8 cellular contexts compared by ENCODE assay signal in the genomic region with DNA sequence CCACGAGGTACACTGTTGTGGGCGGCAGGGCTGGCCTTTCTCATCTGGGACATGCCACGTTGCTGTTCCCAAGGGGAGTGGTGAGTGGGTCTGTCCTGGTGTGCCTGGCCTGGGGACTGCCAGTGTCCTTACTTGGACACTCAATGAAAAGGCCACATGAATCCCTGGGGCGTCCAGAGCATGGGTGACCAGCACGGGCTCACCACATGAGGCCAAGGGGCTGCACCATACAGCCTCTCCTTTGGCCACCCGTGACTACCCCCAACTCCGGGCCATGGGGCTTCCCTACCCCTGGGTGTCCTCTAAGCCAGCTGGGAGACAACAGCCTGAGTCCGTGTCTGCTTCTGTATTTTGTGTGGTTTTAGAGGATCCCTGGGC. TPM values are rescaled to one million over a fixed set of nuclear protein-coding genes. Genes with fewer than 3 reads are reported as not detected.
A peak's percentile ranks its signal among the peaks of the same experiment; 100 is the strongest.
DNase-seq lines count a peak whose midpoint lies in the region; ATAC-seq, FAIRE-seq and TF ChIP-seq lines count a peak whose summit lies in the region.
"Had no signal": no experiment of that assay in that cellular context is flagged by ENCODE, and none has a peak within 500 bp of the region (broad histone marks: within the 10 kb centered on the region; RNA-seq: fewer than 3 reads in every experiment).

No MANE protein-coding gene starts in this region.

- BruUV-seq in K562 (replicated peaks; lab: Mats Ljungman, UMichigan) = no TSS peak

- H3K4ac ChIP-seq in trophoblast cell (ENCODE audit: low read depth, low read length) = no peak overlapping the region

- FAIRE-seq in K562 (lab: Jason Lieb, UNC) = no peak

- peaks cover 14% of the 10 kb centered on the region; the same call in 1 of the 3 replicates for H3K79me2 ChIP-seq in K562 (ENCODE audit: control insufficient read depth, insufficient read depth, low read length)
- peaks cover 5% of the 10 kb centered on the region for H3K79me2 ChIP-seq in trophoblast cell (ENCODE audit: control insufficient read depth, insufficient read depth, low read length, poor library complexity)

- TF ChIP-seq EP300 in K562 (IDR thresholded peaks at IDR 0.05; ENCODE audit: low read length) = no peak

- H3K79me1 ChIP-seq in trophoblast cell (ENCODE audit: low read length) = peaks cover 22% of the 10 kb centered on the region

- H4K20me1 ChIP-seq in BLaER1 (peaks cover 90% of the 10 kb centered on the region), K562 (replicated peaks; ENCODE audit: control insufficient read depth, insufficient read depth, low read length) (peaks cover 28% of the 10 kb centered on the region)

- peak overlapping the region; percentile 23 for H2BK120ac ChIP-seq in trophoblast cell (ENCODE audit: insufficient read depth, low read length, poor library complexity)

- peak overlapping the region; percentile 39 for H3K4me2 ChIP-seq in BLaER1
- no peak overlapping the region for H3K4me2 ChIP-seq in K562 (ENCODE audit: insufficient read depth, low read length)
- no peak overlapping the region for H3K4me2 ChIP-seq in trophoblast cell (ENCODE audit: low read length)

- WGBS in K562 (ENCODE audit: insufficient coverage, low coverage, missing lambda C conversion rate) = 82% methylated on average over 8 of the region's 8 CpGs
- no CpG with 5 or more reads among the region's 8 CpGs for WGBS in trophoblast cell (ENCODE audit: extremely low coverage, insufficient coverage, insufficient read length)

- ATAC-seq in K562 = no peak
- no peak for ATAC-seq in GM21529 (IDR thresholded peaks at IDR 0.05; ENCODE audit: unreplicated experiment)
- ATAC-seq in HG03520 (IDR thresholded peaks at IDR 0.05; ENCODE audit: unreplicated experiment) = no peak

- H3K9me1 ChIP-seq in K562 (ENCODE audit: control insufficient read depth, insufficient read depth, low read length) = peaks cover 4% of the 10 kb centered on the region

- H3K14ac ChIP-seq in trophoblast cell (ENCODE audit: low read length) = peak overlapping the region; percentile 10

- in situ Hi-C loops in K562 (cut with MboI) = no loop called here

- no peak overlapping the region for H3K23ac ChIP-seq in trophoblast cell (ENCODE audit: low read length)

- peak overlapping the region; percentile 37 for H2BK12ac ChIP-seq in trophoblast cell (ENCODE audit: low read length)

- H3K27ac ChIP-seq in BLaER1 = peak overlapping the region; percentile 51; the same call in 1 of the 2 replicates
- no peak overlapping the region for H3K27ac ChIP-seq in K562 (ENCODE audit: extremely low read depth, low read depth, low read length)
- no peak overlapping the region for H3K27ac ChIP-seq in trophoblast cell (ENCODE audit: low read depth, low read length)
- H3K27ac ChIP-seq: uterus had no signal

- H3K4me3 ChIP-seq in BLaER1 (no peak overlapping the region), K562 (no peak overlapping the region), trophoblast cell (ENCODE audit: low read depth, low read length) (no peak overlapping the region)
- H3K4me3 ChIP-seq: uterus had no signal

- DNase-seq in K562 (ENCODE audit: extremely low read depth in 1 of 4, low spot score in 3 of 4) (no peak), trophoblast cell (no peak)
- DNase-seq in activated naive CD4-positive, alpha-beta T cell treated with Interleukin-2 at 50 U/mL for 16 hours = no peak
- DNase-seq: effector memory CD8-positive, alpha-beta T cell had no signal

- H4K8ac ChIP-seq in trophoblast cell (ENCODE audit: low read depth, low read length) = no peak overlapping the region

- no peak overlapping the region for H4K12ac ChIP-seq in trophoblast cell (ENCODE audit: low read depth, low read length)

- H2AFZ ChIP-seq in K562 (ENCODE audit: low read depth, low read length) (no peak overlapping the region), trophoblast cell (ENCODE audit: insufficient read depth, low read length, poor library complexity) (no peak overlapping the region)

- H3K9me3 ChIP-seq in BLaER1 = no peaks in the 10 kb centered on the region
- H3K9me3 ChIP-seq in K562 (replicated peaks; ENCODE audit: control insufficient read depth, insufficient read depth, low read depth, low read length) = no peaks in the 10 kb centered on the region
- H3K9me3 ChIP-seq in trophoblast cell (ENCODE audit: insufficient read depth, low read depth, low read length) = no peaks in the 10 kb centered on the region
- H3K9me3 ChIP-seq: uterus had no signal

- peaks cover 61% of the 10 kb centered on the region for H3K4me1 ChIP-seq in BLaER1
- H3K4me1 ChIP-seq in K562 (replicated peaks in 1 of 2; ENCODE audit: control insufficient read depth in 2 of 2, insufficient read depth in 2 of 2, low read length in 2 of 2) = peaks cover 27 to 70% of the 10 kb centered on the region in 2 experiments
- H3K4me1 ChIP-seq in trophoblast cell (ENCODE audit: control insufficient read depth in 1 of 2, insufficient read depth in 2 of 2, low read length in 2 of 2) = peaks cover 34 to 41% of the 10 kb centered on the region in 2 experiments
- H3K4me1 ChIP-seq: uterus had no signal

- no peak for TF ChIP-seq CTCF in K562 (IDR thresholded peaks at IDR 0.05 in 2 of 3, conservative IDR thresholded peaks at IDR 0.05 in 1 of 3; ENCODE audit: insufficient read depth in 2 of 3, low read depth in 1 of 3, low read length in 3 of 3)

- 0 out of 2 replicates have a peak overlapping the region, but pooled peaks have one; percentile 5 for H3K9ac ChIP-seq in BLaER1
- H3K9ac ChIP-seq in K562 (ENCODE audit: insufficient read depth in 1 of 2, low read depth in 2 of 2, low read length in 2 of 2) = peak overlapping the region in 1 of 2 experiments; percentile 73; a peak in 2 of 4 replicates
- H3K9ac ChIP-seq in trophoblast cell (ENCODE audit: low read length) = no peak overlapping the region

- intact Hi-C loops in K562 (cut with micrococcal nuclease) = no loop called here

- H3K36me3 ChIP-seq in BLaER1 = peaks cover 72% of the 10 kb centered on the region
- H3K36me3 ChIP-seq in K562 (ENCODE audit: control insufficient read depth, insufficient read depth, low read length) = peaks cover 53% of the 10 kb centered on the region; the same call in 2 of the 3 replicates
- no peaks in the 10 kb centered on the region for H3K36me3 ChIP-seq in trophoblast cell (ENCODE audit: control insufficient read depth in 1 of 2, insufficient read depth in 2 of 2, low read length in 2 of 2)
- H3K36me3 ChIP-seq: uterus had no signal

- no peak overlapping the region for H3K18ac ChIP-seq in trophoblast cell (ENCODE audit: low read length)

- H3K27me3 ChIP-seq in BLaER1 (no peaks in the 10 kb centered on the region), K562 (ENCODE audit: control insufficient read depth in 2 of 2, insufficient read depth in 2 of 2, low read length in 2 of 2) (no peaks in the 10 kb centered on the region), trophoblast cell (ENCODE audit: insufficient read depth, low read length) (no peaks in the 10 kb centered on the region)
- H3K27me3 ChIP-seq: uterus had no signal

- no peak overlapping the region for H2BK5ac ChIP-seq in trophoblast cell (ENCODE audit: low read depth, low read length, poor library complexity)

- TF ChIP-seq RAD21 in K562 (CRISPR knock-in tag; conservative IDR thresholded peaks at IDR 0.05 in 1 of 2, IDR thresholded peaks at IDR 0.05 in 1 of 2) = no peak

- CTCF ChIA-PET in K562 (lab: Yijun Ruan, JAX; ENCODE audit: low intra/inter-chr PET ratio) = interaction anchor here (0.9 to 1.1 kb wide), 2 partner anchors 51 to 167 kb away, joined by 4 to 5 read pairs; no protein-coding TSS in a partner anchor

- TF ChIP-seq POLR2A in K562 (conservative IDR thresholded peaks at IDR 0.05) = no peak

- POLR2A ChIA-PET in K562 (lab: Yijun Ruan, JAX) = interaction anchor here (0.6 to 0.7 kb wide), 2 partner anchors 99 to 206 kb away, joined by 3 read pairs; no protein-coding TSS in a partner anchor

- peak overlapping the region; percentile 8 for H2AK5ac ChIP-seq in trophoblast cell (ENCODE audit: low read length)

- peak overlapping the region; percentile 40 for H4K91ac ChIP-seq in trophoblast cell (ENCODE audit: low read depth, low read length)

RNA-seq across cellular contexts. Expression of gene TXNRD2, which starts 20.2 kb away (rescaled TPM):
- 156 and 367 TPM in 2 replicates for total RNA-seq in K562 (2011; cell fraction: chromatin; rRNA removed; ENCODE audit: low replicate concordance)
- 176 and 216 TPM in 2 replicates for total RNA-seq in K562 (2011; cell fraction: nucleolus; rRNA removed)
- total RNA-seq in K562 (2011; cell fraction: nucleoplasm; rRNA removed) = 160 and 165 TPM in 2 replicates
- total RNA-seq in K562 (2014; rRNA removed) = 49.4 and 60.7 TPM in 2 replicates
- 25.1 and 32.6 TPM in 2 replicates for total RNA-seq in K562 (2014; rRNA removed; fragmentation: Illumina TruSeq; extraction: Trizol)
- 45.9 and 50.4 TPM in 2 replicates for total RNA-seq in K562 (2015; rRNA removed; fragmentation: Illumina TruSeq; extraction: Trizol)
- 78.2 and 80.2 TPM in 2 replicates for total RNA-seq in K562 (2021)
- polyA plus RNA-seq in K562 (2011; rRNA removed) = 50.2 and 93.6 TPM in 2 replicates
- 84.2 and 98.0 TPM in 2 replicates for polyA plus RNA-seq in K562 (2011; cell fraction: cytosol; rRNA removed)
- 148 and 181 TPM in 2 replicates for polyA plus RNA-seq in K562 (2011; cell fraction: nucleus; rRNA removed)
- 83.1 and 83.5 TPM in 2 replicates for polyA plus RNA-seq in K562 (2012)
- 45.0 and 66.1 TPM in 2 replicates for polyA plus RNA-seq in K562 (2014; fragmentation: Illumina TruSeq; extraction: Trizol)
- polyA plus RNA-seq in K562 (2014; fragmentation: Nextera tagmentation; extraction: Ambion mirVana) = 1 to 10 TPM; 3.3 to 4.4 TPM
- polyA plus RNA-seq in K562 (2014; rRNA removed) = 52.5 and 57.0 TPM in 2 replicates
- 44.4 and 47.5 TPM in 2 replicates for polyA minus RNA-seq in K562 (2011; rRNA and poly(A)+ RNA removed)
- polyA minus RNA-seq in K562 (2011; cell fraction: cytosol; rRNA and poly(A)+ RNA removed) = 55.3 and 75.6 TPM in 2 replicates
- polyA minus RNA-seq in K562 (2011; cell fraction: nucleus; rRNA and poly(A)+ RNA removed) = 57.4 and 103 TPM in 2 replicates
- polyA plus RNA-seq in trophoblast cell (2013) = 2.2 and 2.6 TPM in 2 replicates

RNA-seq across cellular contexts. Expression of gene COMT, which starts 20.3 kb away (rescaled TPM):
- 125 and 360 TPM in 2 replicates for total RNA-seq in K562 (2011; cell fraction: chromatin; rRNA removed; ENCODE audit: low replicate concordance)
- total RNA-seq in K562 (2011; cell fraction: nucleolus; rRNA removed) = 500 and 649 TPM in 2 replicates
- 301 and 358 TPM in 2 replicates for total RNA-seq in K562 (2011; cell fraction: nucleoplasm; rRNA removed)
- total RNA-seq in K562 (2014; rRNA removed) (334 and 497 TPM in 2 replicates), K562 (2014; rRNA removed; fragmentation: Illumina TruSeq; extraction: Trizol) (29.4 and 46.3 TPM in 2 replicates), K562 (2015; rRNA removed; fragmentation: Illumina TruSeq; extraction: Trizol) (155 and 156 TPM in 2 replicates), K562 (2021) (348 and 351 TPM in 2 replicates)
- polyA plus RNA-seq in K562 (2011; rRNA removed) (185 and 498 TPM in 2 replicates), K562 (2014; fragmentation: Illumina TruSeq; extraction: Trizol) (108 and 305 TPM in 2 replicates), K562 (2014; fragmentation: Nextera tagmentation; extraction: Ambion mirVana) (10 to 100 TPM; 12.5 to 39.6 TPM), K562 (2014; rRNA removed) (263 and 317 TPM in 2 replicates)
- polyA plus RNA-seq in K562 (2011; cell fraction: cytosol; rRNA removed) = 652 and 657 TPM in 2 replicates
- 321 and 432 TPM in 2 replicates for polyA plus RNA-seq in K562 (2011; cell fraction: nucleus; rRNA removed)
- 279 and 699 TPM in 2 replicates for polyA plus RNA-seq in K562 (2012)
- 92.9 and 123 TPM in 2 replicates for polyA minus RNA-seq in K562 (2011; rRNA and poly(A)+ RNA removed)
- 148 and 344 TPM in 2 replicates for polyA minus RNA-seq in K562 (2011; cell fraction: cytosol; rRNA and poly(A)+ RNA removed)
- 63.8 and 154 TPM in 2 replicates for polyA minus RNA-seq in K562 (2011; cell fraction: nucleus; rRNA and poly(A)+ RNA removed)
- 16.0 and 18.0 TPM in 2 replicates for polyA plus RNA-seq in trophoblast cell (2013)

RNA-seq across cellular contexts. Expression of gene ARVCF, which starts 54.8 kb away (rescaled TPM):
- total RNA-seq in K562 (2011; cell fraction: chromatin; rRNA removed; ENCODE audit: low replicate concordance) = 114 and 328 TPM in 2 replicates
- total RNA-seq in K562 (2011; cell fraction: nucleolus; rRNA removed) = 214 and 270 TPM in 2 replicates
- 106 and 131 TPM in 2 replicates for total RNA-seq in K562 (2011; cell fraction: nucleoplasm; rRNA removed)
- total RNA-seq in K562 (2014; rRNA removed) = 49.3 and 54.2 TPM in 2 replicates
- total RNA-seq in K562 (2014; rRNA removed; fragmentation: Illumina TruSeq; extraction: Trizol) = 2.2 and 4.5 TPM in 2 replicates
- total RNA-seq in K562 (2015; rRNA removed; fragmentation: Illumina TruSeq; extraction: Trizol) = 13.3 and 15.6 TPM in 2 replicates
- 46.5 and 50.6 TPM in 2 replicates for total RNA-seq in K562 (2021)
- 35.2 and 71.6 TPM in 2 replicates for polyA plus RNA-seq in K562 (2011; rRNA removed)
- 134 and 673 TPM in 2 replicates for polyA plus RNA-seq in K562 (2011; cell fraction: cytosol; rRNA removed)
- polyA plus RNA-seq in K562 (2011; cell fraction: nucleus; rRNA removed) = 407 and 424 TPM in 2 replicates
- 30.0 and 31.2 TPM in 2 replicates for polyA plus RNA-seq in K562 (2012)
- 8.0 and 15.9 TPM in 2 replicates for polyA plus RNA-seq in K562 (2014; fragmentation: Illumina TruSeq; extraction: Trizol)
- polyA plus RNA-seq in K562 (2014; fragmentation: Nextera tagmentation; extraction: Ambion mirVana) = under 1 TPM; 0.03 to 0.17 TPM
- 42.5 and 97.4 TPM in 2 replicates for polyA plus RNA-seq in K562 (2014; rRNA removed)
- 15.1 and 15.6 TPM in 2 replicates for polyA minus RNA-seq in K562 (2011; rRNA and poly(A)+ RNA removed)
- 24.6 and 52.4 TPM in 2 replicates for polyA minus RNA-seq in K562 (2011; cell fraction: cytosol; rRNA and poly(A)+ RNA removed)
- polyA minus RNA-seq in K562 (2011; cell fraction: nucleus; rRNA and poly(A)+ RNA removed) = 96.8 and 145 TPM in 2 replicates
- polyA plus RNA-seq in trophoblast cell (2013) = 5.7 and 5.9 TPM in 2 replicates

RNA-seq across cellular contexts. Expression of gene TANGO2, which starts 59.1 kb away (rescaled TPM):
- total RNA-seq in K562 (2011; cell fraction: chromatin; rRNA removed; ENCODE audit: low replicate concordance) = 160 and 395 TPM in 2 replicates
- total RNA-seq in K562 (2011; cell fraction: nucleolus; rRNA removed) = 227 and 229 TPM in 2 replicates
- total RNA-seq in K562 (2011; cell fraction: nucleoplasm; rRNA removed) = 196 and 211 TPM in 2 replicates
- total RNA-seq in K562 (2014; rRNA removed) (70.1 and 95.8 TPM in 2 replicates), K562 (2014; rRNA removed; fragmentation: Illumina TruSeq; extraction: Trizol) (36.1 and 45.9 TPM in 2 replicates), K562 (2015; rRNA removed; fragmentation: Illumina TruSeq; extraction: Trizol) (55.8 and 57.2 TPM in 2 replicates), K562 (2021) (94.1 and 97.3 TPM in 2 replicates)
- polyA plus RNA-seq in K562 (2011; rRNA removed) (94.9 and 115 TPM in 2 replicates), K562 (2014; fragmentation: Illumina TruSeq; extraction: Trizol) (88.3 and 89.4 TPM in 2 replicates), K562 (2014; fragmentation: Nextera tagmentation; extraction: Ambion mirVana) (10 to 100 TPM; 15.5 to 17.5 TPM), K562 (2014; rRNA removed) (89.6 and 92.5 TPM in 2 replicates)
- polyA plus RNA-seq in K562 (2011; cell fraction: cytosol; rRNA removed) = 157 and 209 TPM in 2 replicates
- polyA plus RNA-seq in K562 (2011; cell fraction: nucleus; rRNA removed) = 157 and 195 TPM in 2 replicates
- 68.2 and 73.0 TPM in 2 replicates for polyA plus RNA-seq in K562 (2012)
- polyA minus RNA-seq in K562 (2011; rRNA and poly(A)+ RNA removed) = 130 and 186 TPM in 2 replicates
- polyA minus RNA-seq in K562 (2011; cell fraction: cytosol; rRNA and poly(A)+ RNA removed) = 73.2 and 76.1 TPM in 2 replicates
- polyA minus RNA-seq in K562 (2011; cell fraction: nucleus; rRNA and poly(A)+ RNA removed) = 63.1 and 85.0 TPM in 2 replicates
- 13.5 and 14.9 TPM in 2 replicates for polyA plus RNA-seq in trophoblast cell (2013)
